28 cellular contexts compared by ENCODE assay signal in the genomic region with DNA sequence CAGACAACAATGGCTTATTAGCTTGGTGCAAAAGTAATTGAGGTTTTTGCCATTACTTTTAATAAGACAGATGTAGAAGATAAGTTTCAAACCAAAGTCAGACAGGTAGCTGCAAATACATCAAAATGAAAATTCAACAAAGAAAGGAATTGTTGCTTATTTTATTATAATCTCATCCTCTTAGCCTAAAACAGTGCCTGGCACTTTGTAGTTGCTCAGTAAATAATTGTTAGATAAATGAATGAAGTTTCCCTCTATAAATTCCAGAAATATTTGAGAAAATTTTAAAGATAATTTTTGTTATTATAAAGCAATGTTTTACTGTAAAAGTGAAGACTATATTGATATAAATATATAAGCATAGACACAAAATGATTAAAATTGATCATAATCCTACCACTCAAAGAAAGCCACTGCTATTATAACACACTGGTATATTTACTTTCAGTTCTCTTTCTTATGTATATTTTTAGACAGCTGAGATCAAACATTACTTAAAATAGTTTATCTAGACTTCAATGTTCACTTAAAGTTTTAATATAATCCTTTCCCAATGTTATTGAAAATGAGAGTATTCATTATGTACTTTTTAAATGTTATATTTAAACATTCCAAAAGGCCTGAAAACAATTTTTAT. TPM values are rescaled to one million over a fixed set of nuclear protein-coding genes. Genes with fewer than 3 reads are reported as not detected.
DNase-seq lines count a peak whose midpoint lies in the region; ATAC-seq, FAIRE-seq and TF ChIP-seq lines count a peak whose summit lies in the region.
"Had no signal": no experiment of that assay in that cellular context is flagged by ENCODE, and none has a peak within 500 bp of the region (broad histone marks: within the 10 kb centered on the region; RNA-seq: fewer than 3 reads in every experiment).

No MANE protein-coding gene starts in this region.

- TF ChIP-seq POLR2A in Peyer's patch (IDR thresholded peaks at IDR 0.05): no peak

- no peaks in the 10 kb centered on the region for H3K36me3 Mint-ChIP-seq in activated CD4-positive, alpha-beta memory T cell treated with anti-CD3 and anti-CD28 coated beads, Interleukin-2, amount 10 ng/mL, durations not matched to agents 7 days and 5 days (ENCODE audit: low read depth)

- FAIRE-seq in colon (lab: Jason Lieb, UNC): peak; percentile 31
- FAIRE-seq: endothelial cell of umbilical vein, GM12891, HTR-8/SVneo had no signal

- POLR2A ChIA-PET in activated CD4-positive, alpha-beta memory T cell treated with anti-CD3 and anti-CD28 coated beads, Interleukin-2, amount 10 ng/mL, durations not matched to agents 7 days and 5 days (lab: Charles Lee): interaction anchor here (0.6 kb wide), 1 partner anchor 11 kb away, joined by 3 read pairs; no protein-coding TSS in a partner anchor

- H3K27ac Mint-ChIP-seq in activated CD4-positive, alpha-beta memory T cell treated with anti-CD3 and anti-CD28 coated beads, Interleukin-2, amount 10 ng/mL, durations not matched to agents 7 days and 5 days: no peak overlapping the region
- H3K27ac Mint-ChIP-seq: activated CD4-positive, alpha-beta T cell treated with anti-CD3 and anti-CD28 coated beads for 36 hours; activated naive CD8-positive, alpha-beta T cell treated with anti-CD3 and anti-CD28 coated beads, Interleukin-2, amount 50 U/mL, for 24 hours; activated T-cell treated with anti-CD3 and anti-CD28 coated beads, Interleukin-2, amount 50 U/mL, for 24 hours had no signal

- H3K4me1 Mint-ChIP-seq in activated CD4-positive, alpha-beta memory T cell treated with anti-CD3 and anti-CD28 coated beads, Interleukin-2, amount 10 ng/mL, durations not matched to agents 7 days and 5 days: peaks cover 7% of the 10 kb centered on the region

- no peak for TF ChIP-seq CTCF in left ventricle myocardium inferior (IDR thresholded peaks at IDR 0.05; ENCODE audit: borderline replicate concordance)
- no peak for TF ChIP-seq CTCF in Peyer's patch (IDR thresholded peaks at IDR 0.05)

- H3K4me1 ChIP-seq in left ventricle myocardium inferior: peaks cover 82% of the 10 kb centered on the region
- peaks cover 0 to 6% (median 0%) of the 10 kb centered on the region in 4 donors for H3K4me1 ChIP-seq in Peyer's patch

- no peak for DNase-seq in left ventricle myocardium inferior
- no peak for DNase-seq in left cardiac atrium
- peak; percentile 16 for DNase-seq in MV-4-11 (lab: John Stamatoyannopoulos, UW)
- DNase-seq in activated CD4-positive, alpha-beta memory T cell treated with anti-CD3 and anti-CD28 coated beads, Interleukin-2, amount 10 ng/mL, durations not matched to agents 7 days and 5 days: no peak
- DNase-seq in Peyer's patch: no peak
- DNase-seq: activated CD4-positive, alpha-beta T cell treated with anti-CD3 and anti-CD28 coated beads for 36 hours; activated CD8-positive, alpha-beta memory T cell treated with anti-CD3 and anti-CD28 coated beads for 24 hours; activated gamma-delta T cell treated with Interleukin-2 at 50 U/mL for 16 hours; activated naive CD8-positive, alpha-beta T cell treated with anti-CD3 and anti-CD28 coated beads, Interleukin-2, amount 50 U/mL, for 24 hours; activated T-cell treated with anti-CD3 and anti-CD28 coated beads, Interleukin-2, amount 50 U/mL, for 24 hours; AML-193; DMS79; dorsolateral prefrontal cortex; GOT3; mammary epithelial cell; NCI-H1105 treated with DMSO at 0.1 percent for 48 hours; NCI-H2029 treated with DMSO at 0.1 percent for 48 hours; NCI-H226; NCI-H748 treated with DMSO at 0.1 percent for 48 hours; SHP77; upper lobe of left lung had no signal

- H3K9me3 ChIP-seq in left ventricle myocardium inferior (replicated peaks): no peaks in the 10 kb centered on the region
- H3K9me3 ChIP-seq in Peyer's patch: no peaks in the 10 kb centered on the region
- H3K9me3 ChIP-seq: upper lobe of left lung had no signal

- peak overlapping the region; percentile 1 for H3K4me3 ChIP-seq in left ventricle myocardium inferior
- H3K4me3 ChIP-seq in Peyer's patch: no peak overlapping the region
- H3K4me3 ChIP-seq: dorsolateral prefrontal cortex, PC-9, upper lobe of left lung had no signal

- H3K9me3 Mint-ChIP-seq in activated CD4-positive, alpha-beta memory T cell treated with anti-CD3 and anti-CD28 coated beads, Interleukin-2, amount 10 ng/mL, durations not matched to agents 7 days and 5 days: peaks cover 4% of the 10 kb centered on the region
- H3K9me3 Mint-ChIP-seq: activated naive CD8-positive, alpha-beta T cell treated with anti-CD3 and anti-CD28 coated beads, Interleukin-2, amount 50 U/mL, for 24 hours; activated T-cell treated with anti-CD3 and anti-CD28 coated beads, Interleukin-2, amount 50 U/mL, for 24 hours had no signal

- ATAC-seq in left cardiac atrium (no peak), GM19397 (IDR thresholded peaks at IDR 0.05; ENCODE audit: unreplicated experiment) (no peak), GM21825 (IDR thresholded peaks at IDR 0.05; ENCODE audit: unreplicated experiment) (no peak)
- ATAC-seq: activated CD4-positive, alpha-beta T cell treated with anti-CD3 and anti-CD28 coated beads for 36 hours; activated naive CD8-positive, alpha-beta T cell treated with anti-CD3 and anti-CD28 coated beads, Interleukin-2, amount 50 U/mL, for 24 hours had no signal

- CTCF ChIA-PET in activated CD4-positive, alpha-beta memory T cell treated with anti-CD3 and anti-CD28 coated beads, Interleukin-2, amount 10 ng/mL, durations not matched to agents 7 days and 5 days (lab: Charles Lee): no interaction called here

- no peaks in the 10 kb centered on the region for H3K27me3 Mint-ChIP-seq in activated CD4-positive, alpha-beta memory T cell treated with anti-CD3 and anti-CD28 coated beads, Interleukin-2, amount 10 ng/mL, durations not matched to agents 7 days and 5 days
- H3K27me3 Mint-ChIP-seq: activated CD4-positive, alpha-beta T cell treated with anti-CD3 and anti-CD28 coated beads for 36 hours; activated naive CD8-positive, alpha-beta T cell treated with anti-CD3 and anti-CD28 coated beads, Interleukin-2, amount 50 U/mL, for 24 hours; activated T-cell treated with anti-CD3 and anti-CD28 coated beads, Interleukin-2, amount 50 U/mL, for 24 hours had no signal

- intact Hi-C loops in left ventricle myocardium inferior (cut with micrococcal nuclease): no loop called here
- intact Hi-C loops in left cardiac atrium (cut with DNase I): no loop called here

- no peak overlapping the region for H3K4me3 Mint-ChIP-seq in activated CD4-positive, alpha-beta memory T cell treated with anti-CD3 and anti-CD28 coated beads, Interleukin-2, amount 10 ng/mL, durations not matched to agents 7 days and 5 days
- H3K4me3 Mint-ChIP-seq: activated CD4-positive, alpha-beta T cell treated with anti-CD3 and anti-CD28 coated beads for 36 hours; activated naive CD8-positive, alpha-beta T cell treated with anti-CD3 and anti-CD28 coated beads, Interleukin-2, amount 50 U/mL, for 24 hours; activated T-cell treated with anti-CD3 and anti-CD28 coated beads, Interleukin-2, amount 50 U/mL, for 24 hours had no signal

- H3K27ac ChIP-seq in left ventricle myocardium inferior (replicated peaks) (peak overlapping the region; percentile 10), Peyer's patch (no peak overlapping the region)
- H3K27ac ChIP-seq: PC-9, upper lobe of left lung had no signal

- H3K36me3 ChIP-seq in left ventricle myocardium inferior: no peaks in the 10 kb centered on the region
- no peaks in the 10 kb centered on the region for H3K36me3 ChIP-seq in Peyer's patch
- H3K36me3 ChIP-seq: upper lobe of left lung had no signal

- H3K27me3 ChIP-seq in left ventricle myocardium inferior (ENCODE audit: low read depth): no peaks in the 10 kb centered on the region
- no peaks in the 10 kb centered on the region for H3K27me3 ChIP-seq in Peyer's patch
- H3K27me3 ChIP-seq: dorsolateral prefrontal cortex, upper lobe of left lung had no signal

RNA-seq across cellular contexts. Expression of gene SESN1, which starts 42.5 kb away (rescaled TPM):
- total RNA-seq in left ventricle myocardium inferior: 44.1 TPM
- total RNA-seq in left cardiac atrium: 10 to 100 TPM; 22.4 to 54.0 TPM
- total RNA-seq in activated CD4-positive, alpha-beta memory T cell treated with anti-CD3 and anti-CD28 coated beads, Interleukin-2, amount 10 ng/mL, durations not matched to agents 7 days and 5 days: 10 to 100 TPM; 22.9 to 23.0 TPM
- total RNA-seq in Peyer's patch: 10 to 100 TPM; 22.8 to 87.5 (median 43.4) TPM

RNA-seq across cellular contexts. Expression of gene CEP57L1, which starts 43.2 kb away (rescaled TPM):
- total RNA-seq in left ventricle myocardium inferior (6.2 TPM), left cardiac atrium (10 to 100 TPM in 1 of 2 donors, 1 to 10 TPM in 1; 7.6 to 10.2 TPM), Peyer's patch (10 to 100 TPM in 3 of 4 donors, 1 to 10 TPM in 1; 8.6 to 25.6 (median 23.5) TPM)
- total RNA-seq in activated CD4-positive, alpha-beta memory T cell treated with anti-CD3 and anti-CD28 coated beads, Interleukin-2, amount 10 ng/mL, durations not matched to agents 7 days and 5 days: 10 to 100 TPM; 21.6 to 23.3 TPM
